11 cellular contexts compared by ENCODE assay signal in the genomic region with DNA sequence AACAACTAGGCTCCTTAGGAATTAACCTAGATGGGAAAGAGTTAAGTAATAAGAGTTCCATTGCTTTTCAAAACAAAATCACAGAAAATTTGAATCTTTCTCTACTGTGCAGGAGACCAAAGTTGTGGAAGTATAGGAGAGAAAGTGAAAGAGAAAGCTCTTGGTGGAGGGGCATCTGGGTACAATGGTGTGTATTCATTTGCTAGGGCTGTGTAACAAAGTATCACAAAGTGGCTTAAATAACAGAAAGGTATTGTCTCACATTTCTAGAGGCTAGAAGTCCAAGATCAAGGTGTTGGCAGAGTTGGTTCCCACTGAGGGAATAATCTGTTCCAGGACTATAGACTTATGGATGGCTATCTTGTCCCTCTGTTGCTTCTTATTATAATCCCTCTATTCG. TPM values are rescaled to one million over a fixed set of nuclear protein-coding genes. Genes with fewer than 3 reads are reported as not detected.
A peak's percentile ranks its signal among the peaks of the same experiment; 100 is the strongest.
DNase-seq lines count a peak whose midpoint lies in the region; ATAC-seq and TF ChIP-seq lines count a peak whose summit lies in the region.
"Had no signal": no experiment of that assay in that cellular context is flagged by ENCODE, and none has a peak within 500 bp of the region (broad histone marks: within the 10 kb centered on the region; RNA-seq: fewer than 3 reads in every experiment).

No MANE protein-coding gene starts in this region.

- CTCF ChIA-PET in SK-N-SH (lab: Yijun Ruan, JAX) = interaction anchor here (0.6 to 2.1 kb wide), 2 partner anchors 50 to 882 kb away, joined by 3 to 10 read pairs; partner anchors contain the start of gene GORASP2
- CTCF ChIA-PET in Caco-2 (lab: Charles Lee) = interaction anchor here (0.8 kb wide), 1 partner anchor 554 kb away, joined by 3 read pairs; no protein-coding TSS in a partner anchor

- no peaks in the 10 kb centered on the region for H3K9me3 Mint-ChIP-seq in Caco-2 (ENCODE audit: unreplicated experiment)

- TF ChIP-seq RAD21 in SK-N-SH (IDR thresholded peaks at IDR 0.05; ENCODE audit: low read length) = no peak

- intact Hi-C loops in Caco-2 (cut with micrococcal nuclease; ENCODE audit: unreplicated experiment) = no loop called here

- no peaks in the 10 kb centered on the region for H3K36me3 Mint-ChIP-seq in Caco-2 (ENCODE audit: insufficient read depth, unreplicated experiment)

- no peak overlapping the region for H3K9ac ChIP-seq in SK-N-SH

- H3K4me1 ChIP-seq in SK-N-SH (ENCODE audit: control insufficient read depth in 1 of 2, insufficient read depth in 2 of 2, low read depth in 1 of 2, low read length in 1 of 2) = peaks cover 0 to under 1% of the 10 kb centered on the region in 2 experiments; a peak in 2 of 4 replicates
- H3K4me1 ChIP-seq in Caco-2 = no peaks in the 10 kb centered on the region

- no peak overlapping the region for H3K27ac Mint-ChIP-seq in Caco-2 (ENCODE audit: unreplicated experiment)

- H4K20me1 ChIP-seq in SK-N-SH (ENCODE audit: insufficient read depth) = no peaks in the 10 kb centered on the region

- H3K27me3 ChIP-seq in SK-N-SH (ENCODE audit: insufficient read depth) (no peaks in the 10 kb centered on the region), Caco-2 (replicated peaks; ENCODE audit: control insufficient read depth, insufficient read depth, low read length) (no peaks in the 10 kb centered on the region; the same call in 1 of the 2 replicates)

- peak overlapping the region; percentile 42; the same call in 1 of the 2 replicates for H2AFZ ChIP-seq in SK-N-SH (ENCODE audit: low read depth)

- TF ChIP-seq CTCF in GM12865 (IDR thresholded peaks at IDR 0.05; ENCODE audit: insufficient read depth, low read depth, low read length, missing control alignments) (no peak), SK-N-SH (IDR thresholded peaks at IDR 0.05) (no peak), Caco-2 (IDR thresholded peaks at IDR 0.05; ENCODE audit: insufficient read depth in 1 of 2, low read depth in 1 of 2, low read length in 1 of 2, severe bottlenecking in 1 of 2, unreplicated experiment in 1 of 2) (no peak)

- H3K4me3 ChIP-seq in GM12865 (ENCODE audit: low read depth, low read length) (no peak overlapping the region), SK-N-SH (ENCODE audit: low read depth in 2 of 2, low read length in 1 of 2) (no peak overlapping the region), Caco-2 (ENCODE audit: low read depth, low read length) (no peak overlapping the region)

- DNase-seq in GM12865 (ENCODE audit: low read depth) = peak; percentile 13
- no peak for DNase-seq in SK-N-SH
- DNase-seq in left lobe of liver (ENCODE audit: low spot score) = no peak
- no peak for DNase-seq in Caco-2
- DNase-seq in 8988T = no peak
- DNase-seq in hypothalamus (lab: John Stamatoyannopoulos, UW) = no peak
- DNase-seq: DMS153, NCI-H774 had no signal

- no peaks in the 10 kb centered on the region for H3K79me2 ChIP-seq in SK-N-SH (ENCODE audit: insufficient read depth)

- H3K36me3 ChIP-seq in SK-N-SH (replicated peaks in 1 of 2; ENCODE audit: control insufficient read depth in 1 of 2, insufficient read depth in 2 of 2, low read length in 1 of 2) (no peaks in the 10 kb centered on the region), Caco-2 (ENCODE audit: control insufficient read depth, insufficient read depth, low read length) (no peaks in the 10 kb centered on the region)

- no peaks in the 10 kb centered on the region for H3F3A ChIP-seq in SK-N-SH (replicated peaks; ENCODE audit: insufficient read depth)

- H3K9me2 ChIP-seq in SK-N-SH = no peaks in the 10 kb centered on the region

- H3K4me1 Mint-ChIP-seq in Caco-2 (ENCODE audit: low read depth, unreplicated experiment) = peaks cover 2% of the 10 kb centered on the region

- no peak for TF ChIP-seq EP300 in SK-N-SH (IDR thresholded peaks at IDR 0.05; ENCODE audit: borderline replicate concordance in 1 of 2, low read depth in 1 of 2, low read length in 1 of 2)

- no TSS peak for BruUV-seq in Caco-2 (replicated peaks; lab: Mats Ljungman, UMichigan)

- H3K9me3 ChIP-seq in SK-N-SH (no peaks in the 10 kb centered on the region), Caco-2 (no peaks in the 10 kb centered on the region)

- POLR2A ChIA-PET in SK-N-SH (lab: Yijun Ruan, JAX) = no interaction called here
- POLR2A ChIA-PET in Caco-2 (lab: Charles Lee) = no interaction called here

- 43% methylated on average over 1 of the region's 1 CpG for WGBS in SK-N-SH (ENCODE audit: low lambda C conversion rate)

- 0 out of 2 replicates have a peak overlapping the region, but pooled peaks have one; percentile 32 for H3K4me2 ChIP-seq in SK-N-SH

- ATAC-seq in GM21825 (IDR thresholded peaks at IDR 0.05; ENCODE audit: unreplicated experiment) (peak; percentile 68), left lobe of liver (peak; percentile 76), HG03439 (IDR thresholded peaks at IDR 0.05; ENCODE audit: unreplicated experiment) (no peak)
- ATAC-seq: HCT116 had no signal

- no peak overlapping the region for H3K27ac ChIP-seq in SK-N-SH (ENCODE audit: low read depth in 2 of 2, low read length in 1 of 2)

- peaks cover 13% of the 10 kb centered on the region for H3K27me3 Mint-ChIP-seq in Caco-2 (ENCODE audit: insufficient read depth, unreplicated experiment)

- H3K4me3 Mint-ChIP-seq in Caco-2 (ENCODE audit: unreplicated experiment) = no peak overlapping the region

TF ChIP-seq in SK-N-SH, 30 proteins besides CTCF, POLR2A, EP300 and RAD21:
- TF ChIP-seq MAX (IDR thresholded peaks at IDR 0.05; ENCODE audit: low read depth) (no peak), RFX5 (IDR thresholded peaks at IDR 0.05; ENCODE audit: low read length) (no peak), YY1 (IDR thresholded peaks at IDR 0.05; ENCODE audit: low read depth) (no peak), RXRA (IDR thresholded peaks at IDR 0.05; ENCODE audit: borderline replicate concordance, low read depth) (no peak), FOXM1 (IDR thresholded peaks at IDR 0.05; ENCODE audit: low read depth) (no peak), GABPA (IDR thresholded peaks at IDR 0.05; ENCODE audit: low read depth) (no peak), POLR2AphosphoS5 (IDR thresholded peaks at IDR 0.05; ENCODE audit: low read depth, low read length) (no peak), RCOR1 (IDR thresholded peaks at IDR 0.05; ENCODE audit: low read length) (no peak), USF2 (IDR thresholded peaks at IDR 0.05; ENCODE audit: borderline replicate concordance, low read depth, low read length) (no peak)
- TF ChIP-seq, protein P1, sequence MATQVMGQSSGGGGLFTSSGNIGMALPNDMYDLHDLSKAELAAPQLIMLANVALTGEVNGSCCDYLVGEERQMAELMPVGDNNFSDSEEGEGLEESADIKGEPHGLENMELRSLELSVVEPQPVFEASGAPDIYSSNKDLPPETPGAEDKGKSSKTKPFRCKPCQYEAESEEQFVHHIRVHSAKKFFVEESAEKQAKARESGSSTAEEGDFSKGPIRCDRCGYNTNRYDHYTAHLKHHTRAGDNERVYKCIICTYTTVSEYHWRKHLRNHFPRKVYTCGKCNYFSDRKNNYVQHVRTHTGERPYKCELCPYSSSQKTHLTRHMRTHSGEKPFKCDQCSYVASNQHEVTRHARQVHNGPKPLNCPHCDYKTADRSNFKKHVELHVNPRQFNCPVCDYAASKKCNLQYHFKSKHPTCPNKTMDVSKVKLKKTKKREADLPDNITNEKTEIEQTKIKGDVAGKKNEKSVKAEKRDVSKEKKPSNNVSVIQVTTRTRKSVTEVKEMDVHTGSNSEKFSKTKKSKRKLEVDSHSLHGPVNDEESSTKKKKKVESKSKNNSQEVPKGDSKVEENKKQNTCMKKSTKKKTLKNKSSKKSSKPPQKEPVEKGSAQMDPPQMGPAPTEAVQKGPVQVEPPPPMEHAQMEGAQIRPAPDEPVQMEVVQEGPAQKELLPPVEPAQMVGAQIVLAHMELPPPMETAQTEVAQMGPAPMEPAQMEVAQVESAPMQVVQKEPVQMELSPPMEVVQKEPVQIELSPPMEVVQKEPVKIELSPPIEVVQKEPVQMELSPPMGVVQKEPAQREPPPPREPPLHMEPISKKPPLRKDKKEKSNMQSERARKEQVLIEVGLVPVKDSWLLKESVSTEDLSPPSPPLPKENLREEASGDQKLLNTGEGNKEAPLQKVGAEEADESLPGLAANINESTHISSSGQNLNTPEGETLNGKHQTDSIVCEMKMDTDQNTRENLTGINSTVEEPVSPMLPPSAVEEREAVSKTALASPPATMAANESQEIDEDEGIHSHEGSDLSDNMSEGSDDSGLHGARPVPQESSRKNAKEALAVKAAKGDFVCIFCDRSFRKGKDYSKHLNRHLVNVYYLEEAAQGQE (IDR thresholded peaks at IDR 0.05; ENCODE audit: low read depth, low read length) = no peak
- TF ChIP-seq, protein P2, sequence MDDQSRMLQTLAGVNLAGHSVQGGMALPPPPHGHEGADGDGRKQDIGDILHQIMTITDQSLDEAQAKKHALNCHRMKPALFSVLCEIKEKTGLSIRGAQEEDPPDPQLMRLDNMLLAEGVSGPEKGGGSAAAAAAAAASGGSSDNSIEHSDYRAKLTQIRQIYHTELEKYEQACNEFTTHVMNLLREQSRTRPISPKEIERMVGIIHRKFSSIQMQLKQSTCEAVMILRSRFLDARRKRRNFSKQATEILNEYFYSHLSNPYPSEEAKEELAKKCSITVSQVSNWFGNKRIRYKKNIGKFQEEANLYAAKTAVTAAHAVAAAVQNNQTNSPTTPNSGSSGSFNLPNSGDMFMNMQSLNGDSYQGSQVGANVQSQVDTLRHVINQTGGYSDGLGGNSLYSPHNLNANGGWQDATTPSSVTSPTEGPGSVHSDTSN (IDR thresholded peaks at IDR 0.05) = no peak

RNA-seq across cellular contexts. Expression of gene GORASP2, which starts 50.5 kb away (rescaled TPM):
- 127 and 148 TPM in 2 replicates for polyA plus RNA-seq in SK-N-SH (2012; rRNA removed)
- 111 and 119 TPM in 2 replicates for polyA plus RNA-seq in SK-N-SH (2012; cell fraction: cytosol; rRNA removed)
- polyA plus RNA-seq in SK-N-SH (2012; cell fraction: nucleus; rRNA removed) = 62.1 and 103 TPM in 2 replicates
- 30.4 TPM for total RNA-seq in left lobe of liver
- total RNA-seq in Caco-2 (2022) = 124 and 143 TPM in 2 replicates
